ENCODE assay signal across 27 cellular contexts in genomic region chr1:15191785-15192184, GRCh38. TPM values are rescaled to one million over a fixed set of nuclear protein-coding genes. Genes with fewer than 3 reads are reported as not detected.
A peak's percentile ranks its signal among the peaks of the same experiment; 100 is the strongest.
DNase-seq lines count a peak whose midpoint lies in the region; ATAC-seq, FAIRE-seq and TF ChIP-seq lines count a peak whose summit lies in the region.
"Had no signal": no experiment of that assay in that cellular context is flagged by ENCODE, and none has a peak within 500 bp of the region (broad histone marks: within the 10 kb centered on the region; RNA-seq: fewer than 3 reads in every experiment).

No MANE protein-coding gene starts in this region.

- WGBS in gastroesophageal sphincter (ENCODE audit: low coverage in 1 of 2), 2 donors: 75 to 96% methylated on average over 8 to 14 of the region's 14 CpGs

- TF ChIP-seq EP300 in gastroesophageal sphincter (IDR thresholded peaks at IDR 0.05): no peak

- H3K36me3 Mint-ChIP-seq in Calu3 (ENCODE audit: insufficient read depth, unreplicated experiment) (peaks cover 41% of the 10 kb centered on the region), type B pancreatic cell (peaks cover 3% of the 10 kb centered on the region)
- H3K36me3 Mint-ChIP-seq: CD8-positive, alpha-beta memory T cell; IgD-negative memory B cell had no signal

- H3K4me3 ChIP-seq in BLaER1 (no peak overlapping the region), kidney (ENCODE audit: low read length in 2 of 2) (no peak overlapping the region), gastroesophageal sphincter (no peak overlapping the region)
- H3K4me3 ChIP-seq: GM23338, HAP-1, PC-9, SJSA1 had no signal

- 0 out of 2 replicates have a peak, but pooled peaks cover 6% of the 10 kb centered on the region for H4K20me1 ChIP-seq in BLaER1

- no peaks in the 10 kb centered on the region for H3K27me3 ChIP-seq in BLaER1
- H3K27me3 ChIP-seq in gastroesophageal sphincter: no peaks in the 10 kb centered on the region
- H3K27me3 ChIP-seq: SJSA1 had no signal

- intact Hi-C loops in Calu3 (cut with micrococcal nuclease; ENCODE audit: unreplicated experiment): no loop called here
- intact Hi-C loops in kidney (cut with DNase I): no loop called here

- BruUV-seq in Calu3 (replicated peaks; lab: Mats Ljungman, UMichigan): no TSS peak

- H3K27me3 Mint-ChIP-seq in Calu3 (ENCODE audit: unreplicated experiment) (no peaks in the 10 kb centered on the region), type B pancreatic cell (no peaks in the 10 kb centered on the region)

- H3K27ac Mint-ChIP-seq in Calu3 (ENCODE audit: unreplicated experiment): peak overlapping the region; percentile 54
- peak overlapping the region; percentile 23 for H3K27ac Mint-ChIP-seq in type B pancreatic cell
- H3K27ac Mint-ChIP-seq: CD8-positive, alpha-beta memory T cell; GM23338; HFFc6; IgD-negative memory B cell had no signal

- H3K4me3 Mint-ChIP-seq in Calu3 (ENCODE audit: low read depth, unreplicated experiment): peak overlapping the region; percentile 14
- H3K4me3 Mint-ChIP-seq in type B pancreatic cell: no peak overlapping the region
- H3K4me3 Mint-ChIP-seq: CD8-positive, alpha-beta memory T cell; GM23338; HFFc6; IgD-negative memory B cell had no signal

- H3K27ac ChIP-seq in BLaER1: no peak overlapping the region
- peak overlapping the region; percentile 65 to 68 for H3K27ac ChIP-seq in kidney (ENCODE audit: low read depth in 2 of 2, low read length in 2 of 2)
- no peak overlapping the region for H3K27ac ChIP-seq in gastroesophageal sphincter
- H3K27ac ChIP-seq: C4-2B, KMS-11, PC-9, SJSA1 had no signal

- FAIRE-seq in kidney (lab: Jason Lieb, UNC): no peak
- FAIRE-seq: A204.1, GM18507 had no signal

- no peak for ATAC-seq in HG02610 (IDR thresholded peaks at IDR 0.05; ENCODE audit: unreplicated experiment)
- no peak for ATAC-seq in gastroesophageal sphincter
- ATAC-seq: GM23338 had no signal

- H3K9ac ChIP-seq in BLaER1 (no peak overlapping the region), kidney (ENCODE audit: low read length in 2 of 2) (peak overlapping the region in 1 of 2 donors; percentile 29)
- H3K9ac ChIP-seq: KMS-11 had no signal

- H3K4me2 ChIP-seq in BLaER1: peak overlapping the region; percentile 81
- H3K4me2 ChIP-seq: GM23338, KMS-11, PC-9 had no signal

- DNase-seq in Calu3 (no peak), kidney (no peak), type B pancreatic cell (ENCODE audit: extremely low spot score, unreplicated experiment) (no peak)
- no peak for DNase-seq in activated T-cell treated with anti-CD3 and anti-CD28 coated beads, Interleukin-2, amount 50 U/mL, for 1 hour
- DNase-seq: AML-193; CD8-positive, alpha-beta memory T cell; HFFc6; MM.1S; NCI-H2029; NCI-H446; NCI-H524 treated with DMSO at 0.1 percent for 48 hours; NCI-H82; NK-92 treated with Interleukin-12 subunit alpha and Interleukin-12 subunit beta, amount 100 ng/mL, for 24 hours; PC-9; Right ventricle myocardium superior; RPMI8226 had no signal

- H3K4me1 Mint-ChIP-seq in Calu3 (ENCODE audit: low read depth, unreplicated experiment): peaks cover 80% of the 10 kb centered on the region
- H3K4me1 Mint-ChIP-seq in type B pancreatic cell (ENCODE audit: unreplicated experiment): peaks cover 44% of the 10 kb centered on the region
- H3K4me1 Mint-ChIP-seq: CD8-positive, alpha-beta memory T cell; IgD-negative memory B cell had no signal

- CTCF ChIA-PET in Calu3 (lab: Charles Lee): no interaction called here

- H3K9me3 Mint-ChIP-seq in Calu3 (ENCODE audit: low read depth, unreplicated experiment) (no peaks in the 10 kb centered on the region), type B pancreatic cell (no peaks in the 10 kb centered on the region)
- H3K9me3 Mint-ChIP-seq: CD8-positive, alpha-beta memory T cell; GM23338; HFFc6; IgD-negative memory B cell had no signal

- TF ChIP-seq CTCF in Calu3 (IDR thresholded peaks at IDR 0.05; ENCODE audit: unreplicated experiment) (no peak), kidney (IDR thresholded peaks at IDR 0.05; ENCODE audit: borderline replicate concordance, extremely low read depth, insufficient read depth) (no peak), type B pancreatic cell (conservative IDR thresholded peaks at IDR 0.05) (no peak), gastroesophageal sphincter (IDR thresholded peaks at IDR 0.05) (no peak)

- TF ChIP-seq POLR2A in gastroesophageal sphincter (IDR thresholded peaks at IDR 0.05): no peak

- peaks cover 44% of the 10 kb centered on the region for H3K4me1 ChIP-seq in BLaER1
- H3K4me1 ChIP-seq in kidney (ENCODE audit: control insufficient read depth in 1 of 2, insufficient read depth in 1 of 2, low read depth in 1 of 2, low read length in 2 of 2): peaks cover 56% of the 10 kb centered on the region in 2 donors
- H3K4me1 ChIP-seq in gastroesophageal sphincter: peaks cover 0 to 33% (median 0%) of the 10 kb centered on the region in 3 donors
- H3K4me1 ChIP-seq: HAP-1, SJSA1 had no signal

- no peaks in the 10 kb centered on the region for H3K9me3 ChIP-seq in BLaER1
- no peaks in the 10 kb centered on the region for H3K9me3 ChIP-seq in kidney (ENCODE audit: control insufficient read depth in 1 of 2, low read length in 2 of 2)
- no peaks in the 10 kb centered on the region for H3K9me3 ChIP-seq in gastroesophageal sphincter
- H3K9me3 ChIP-seq: HAP-1, SJSA1 had no signal

- no peaks in the 10 kb centered on the region for H3K36me3 ChIP-seq in BLaER1
- peaks cover 2 to 7% of the 10 kb centered on the region in 2 donors for H3K36me3 ChIP-seq in kidney (ENCODE audit: control insufficient read depth in 1 of 2, insufficient read depth in 2 of 2, low read length in 2 of 2)
- no peaks in the 10 kb centered on the region for H3K36me3 ChIP-seq in gastroesophageal sphincter
- H3K36me3 ChIP-seq: HAP-1, SJSA1 had no signal

RNA-seq across cellular contexts. Expression of gene TMEM51, which starts 38.2 kb away (rescaled TPM):
- total RNA-seq in Calu3 (2022) (43.6 and 47.6 TPM in 2 replicates), kidney (48.4 TPM), type B pancreatic cell (ENCODE audit: low replicate concordance) (12.5 and 28.8 TPM in 2 replicates), gastroesophageal sphincter (10 to 100 TPM; 12.6 to 34.7 (median 17.7) TPM)
- 38.1 TPM for polyA plus RNA-seq in kidney (ENCODE audit: insufficient read depth, low read depth, low replicate concordance)
- polyA plus RNA-seq: CD8-positive, alpha-beta memory T cell; IgD-negative memory B cell had no signal

RNA-seq across cellular contexts. Expression of gene FHAD1, which starts 55.2 kb away (rescaled TPM):
- 0.98 and 2.7 TPM in 2 replicates for total RNA-seq in Calu3 (2022)
- 4.2 TPM for total RNA-seq in kidney
- 0.84 TPM for polyA plus RNA-seq in kidney (ENCODE audit: insufficient read depth, low read depth, low replicate concordance)
- total RNA-seq in type B pancreatic cell (ENCODE audit: low replicate concordance): 0.93 and 3.8 TPM in 2 replicates
- 1 to 10 TPM in 1 of 4 donors, not detected in 3; 1.1 TPM for total RNA-seq in gastroesophageal sphincter
- total RNA-seq: CD8-positive, alpha-beta memory T cell; Right ventricle myocardium superior had no signal
- polyA plus RNA-seq: CD8-positive, alpha-beta memory T cell; IgD-negative memory B cell had no signal

Comparison
In these comparisons a context has a peak if more than half of its experiments do, and no peak if none do; other contexts are left out.
1. H3K27ac ChIP-seq: peak in kidney (2 of 2); none in BLaER1 (single experiment) and gastroesophageal sphincter (0 of 4).